ENCODE assay signal across 11 cellular contexts in the genomic region with DNA sequence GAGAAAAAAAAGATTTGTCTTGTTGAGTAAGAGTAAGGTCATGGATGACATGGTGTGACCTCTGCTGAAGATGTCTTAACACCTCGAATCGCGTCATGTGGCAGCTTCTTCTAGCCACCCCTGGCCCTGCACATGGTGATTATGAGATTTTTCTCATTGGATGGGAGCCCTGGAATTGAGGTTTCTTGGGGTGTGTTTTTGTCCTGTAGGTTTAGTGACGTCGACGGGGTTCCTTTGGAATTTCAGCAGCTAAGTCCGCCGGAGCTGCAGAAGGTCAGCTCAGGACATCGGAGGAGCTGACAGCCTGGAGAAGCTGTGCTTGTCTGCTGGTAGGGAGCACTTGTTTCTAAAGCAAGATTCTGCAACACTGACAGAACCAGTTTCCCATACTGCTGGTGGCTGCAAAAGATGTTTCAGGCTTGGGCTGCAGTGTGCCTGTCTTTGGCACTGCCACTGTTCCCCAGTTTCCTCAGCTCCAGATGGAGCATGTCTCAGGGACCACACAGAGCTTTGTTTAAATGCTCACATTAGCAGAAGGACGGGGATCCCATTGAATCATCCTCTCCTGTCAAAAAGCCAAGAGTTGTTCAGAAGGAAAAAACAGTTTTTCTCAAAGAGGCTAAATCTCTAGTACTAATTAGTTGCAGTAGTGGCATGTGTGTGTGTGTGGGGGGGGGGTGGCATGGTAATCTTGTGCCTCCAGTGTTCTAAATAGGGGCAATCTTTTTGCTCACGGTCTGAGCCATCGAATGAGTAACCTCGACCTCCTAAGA. TPM values are rescaled to one million over a fixed set of nuclear protein-coding genes. Genes with fewer than 3 reads are reported as not detected.
A peak's percentile ranks its signal among the peaks of the same experiment; 100 is the strongest.
DNase-seq lines count a peak whose midpoint lies in the region; TF ChIP-seq lines count a peak whose summit lies in the region.
"Had no signal": no experiment of that assay in that cellular context is flagged by ENCODE, and none has a peak within 500 bp of the region (broad histone marks: within the 10 kb centered on the region; RNA-seq: fewer than 3 reads in every experiment).

No MANE protein-coding gene starts in this region.

- no peak overlapping the region for H3K27ac Mint-ChIP-seq in nephron progenitor cell
- H3K27ac Mint-ChIP-seq: activated CD8-positive, alpha-beta T cell treated with anti-CD3 and anti-CD28 coated beads, Interleukin-2, amount 10 ng/mL, durations not matched to agents 7 days and 5 days had no signal

- peak overlapping the region; percentile 18 for H3K9ac ChIP-seq in adipocyte (ENCODE audit: low read length)

- no peaks in the 10 kb centered on the region for H3K36me3 ChIP-seq in adipocyte (ENCODE audit: control insufficient read depth, insufficient read depth, low read length, severe bottlenecking)
- H3K36me3 ChIP-seq in stomach, result no peaks in the 10 kb centered on the region
- H3K36me3 ChIP-seq: pancreas had no signal

- H3K4me1 ChIP-seq in adipocyte (ENCODE audit: control insufficient read depth, insufficient read depth, low read length) (peaks cover 36% of the 10 kb centered on the region), stomach (peaks cover 12 to 52% (median 30%) of the 10 kb centered on the region in 4 donors)

- peak overlapping the region; percentile 25 for H3K4me3 ChIP-seq in adipocyte (ENCODE audit: low read length)
- H3K4me3 ChIP-seq in stomach, result no peak overlapping the region
- H3K4me3 ChIP-seq: pancreas had no signal

- no peak for TF ChIP-seq POLR2A in stomach (IDR thresholded peaks at IDR 0.05)

- no peak overlapping the region for H3K4me3 Mint-ChIP-seq in nephron progenitor cell
- H3K4me3 Mint-ChIP-seq: activated CD8-positive, alpha-beta T cell treated with anti-CD3 and anti-CD28 coated beads, Interleukin-2, amount 10 ng/mL, durations not matched to agents 7 days and 5 days had no signal

- intact Hi-C loops in stomach (cut with DNase I; ENCODE audit: low total_unique reads), result no loop called here

- peak overlapping the region in 3 of 5 donors; percentile 73 to 96 (median 77) for H3K27ac ChIP-seq in stomach

- H3K36me3 Mint-ChIP-seq in nephron progenitor cell (ENCODE audit: low read depth), result no peaks in the 10 kb centered on the region

- H3K27me3 Mint-ChIP-seq in nephron progenitor cell (ENCODE audit: low read depth, poor library complexity), result peaks cover 23% of the 10 kb centered on the region

- H3K4me1 Mint-ChIP-seq in nephron progenitor cell, result peaks cover 42% of the 10 kb centered on the region

- H3K9me3 Mint-ChIP-seq in nephron progenitor cell, result no peaks in the 10 kb centered on the region

- 54 to 69% (median 67%) methylated on average over 13 of the region's 13 CpGs for WGBS in stomach, 5 donors

- peak; percentile 48 for DNase-seq in EL
- DNase-seq in adipocyte (ENCODE audit: low read depth), result peak; percentile 67
- DNase-seq in foreskin melanocyte, result peak; percentile 94
- DNase-seq in stomach, result no peak
- no peak for DNase-seq in nephron progenitor cell
- DNase-seq in GF-D8 (lab: John Stamatoyannopoulos, UW), result no peak
- no peak for DNase-seq in HT-29 (ENCODE audit: low spot score)
- no peak for DNase-seq in HUDEP-2 (lab: John Stamatoyannopoulos, UW; ENCODE audit: unreplicated experiment in 76 of 76)
- DNase-seq: activated CD8-positive, alpha-beta T cell treated with anti-CD3 and anti-CD28 coated beads, Interleukin-2, amount 10 ng/mL, durations not matched to agents 7 days and 5 days; NCI-H226 had no signal

- H3K9me3 ChIP-seq in adipocyte (ENCODE audit: control insufficient read depth, low read length) (no peaks in the 10 kb centered on the region), stomach (no peaks in the 10 kb centered on the region)
- H3K9me3 ChIP-seq: pancreas had no signal

- H3K27me3 ChIP-seq in adipocyte (replicated peaks; ENCODE audit: control insufficient read depth, insufficient read depth, low read length), result no peaks in the 10 kb centered on the region
- no peaks in the 10 kb centered on the region for H3K27me3 ChIP-seq in stomach
- H3K27me3 ChIP-seq: pancreas had no signal

- no peak for TF ChIP-seq CTCF in stomach (IDR thresholded peaks at IDR 0.05)
- TF ChIP-seq CTCF in nephron progenitor cell (IDR thresholded peaks at IDR 0.05), result no peak

- no peak for TF ChIP-seq EP300 in stomach (IDR thresholded peaks at IDR 0.05)

RNA-seq across cellular contexts. Expression of a gene that starts 5.2 kb away (rescaled TPM):
- total RNA-seq in stomach, result 1,000 to 10,000 TPM in 1 of 5 donors, 100 to 1,000 TPM in 4; 134 to 1,274 (median 649) TPM
- 10 to 100 TPM; 62.2 to 82.0 (median 77.1) TPM for polyA plus RNA-seq in stomach
- 616 and 667 TPM in 2 replicates for total RNA-seq in HT-29 (2014; rRNA removed; shearing (Covaris generic))

Comparison
In these comparisons a context has a peak if more than half of its experiments do, and no peak if none do; other contexts are left out.
1. DNase-seq: peak in EL (single experiment), adipocyte (single experiment) and foreskin melanocyte (single experiment); none in stomach (single experiment), nephron progenitor cell (single experiment), GF-D8 (single experiment), HT-29 (single experiment) and HUDEP-2 (0 of 76).